In the genomic region with DNA sequence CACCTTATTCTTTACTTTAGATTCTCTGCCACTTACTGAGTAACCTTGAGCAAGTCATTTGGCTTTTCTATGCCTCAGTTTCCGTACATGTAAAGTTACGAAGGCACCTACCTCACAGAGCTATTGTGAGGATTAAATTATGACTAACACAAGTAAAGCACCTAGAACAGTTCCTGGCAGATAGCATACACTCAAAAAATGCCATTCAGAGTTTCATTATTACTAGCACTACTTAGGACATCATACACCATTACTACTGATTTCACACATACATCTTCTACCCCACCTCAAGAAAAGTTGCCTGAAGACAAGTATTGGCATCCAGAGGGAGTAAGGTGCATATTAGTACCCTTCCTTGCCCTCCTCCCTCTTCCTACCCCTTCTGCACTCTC, we compare ENCODE assay signal across 10 cellular contexts.
DNase-seq lines count a peak whose midpoint lies in the region; ATAC-seq and TF ChIP-seq lines count a peak whose summit lies in the region.
"Had no signal": no experiment of that assay in that cellular context is flagged by ENCODE, and none has a peak within 500 bp of the region (broad histone marks: within the 10 kb centered on the region; RNA-seq: fewer than 3 reads in every experiment).

No MANE protein-coding gene starts in this region.

- no peak for TF ChIP-seq POLR2A in esophagus muscularis mucosa (IDR thresholded peaks at IDR 0.05; ENCODE audit: low read depth)

- peaks cover 54 to 72% (median 66%) of the 10 kb centered on the region in 4 donors for H3K4me1 ChIP-seq in esophagus muscularis mucosa
- H3K4me1 ChIP-seq in BE2C: no peaks in the 10 kb centered on the region

- H3K27me3 Mint-ChIP-seq in activated T-helper 2 cell treated with anti-CD3 and anti-CD28 coated beads, Interferon-gamma antibody, Interleukin-2, Interleukin-4, amounts not matched to agents 10 μg/mL and 5 μg/mL and 100 μg/mL, durations not matched to agents 14 hours and 24 hours and 36 hours (ENCODE audit: low read depth): peaks cover 5% of the 10 kb centered on the region

- TF ChIP-seq CTCF in esophagus muscularis mucosa (IDR thresholded peaks at IDR 0.05) (no peak), BE2C (IDR thresholded peaks at IDR 0.05; ENCODE audit: low read depth, low read length) (no peak)

- TF ChIP-seq EP300 in esophagus muscularis mucosa (IDR thresholded peaks at IDR 0.05): no peak

- H3K27ac ChIP-seq in esophagus muscularis mucosa (replicated peaks in 1 of 4): peak overlapping the region; percentile 36 to 59 (median 52)
- H3K27ac ChIP-seq: SJSA1 had no signal

- peaks cover 0 to 18% (median 8%) of the 10 kb centered on the region in 4 donors for H3K36me3 ChIP-seq in esophagus muscularis mucosa
- no peaks in the 10 kb centered on the region for H3K36me3 ChIP-seq in BE2C

- no peak overlapping the region for H3K4me3 ChIP-seq in esophagus muscularis mucosa
- no peak overlapping the region for H3K4me3 ChIP-seq in BE2C (ENCODE audit: low read depth, low read length)
- H3K4me3 ChIP-seq: SJSA1 had no signal

- intact Hi-C loops in esophagus muscularis mucosa (cut with DNase I): no loop called here
- intact Hi-C loops in activated T-helper 2 cell treated with anti-CD3 and anti-CD28 coated beads, Interferon-gamma antibody, Interleukin-2, Interleukin-4, amounts not matched to agents 10 μg/mL and 5 μg/mL and 100 μg/mL, durations not matched to agents 14 hours and 24 hours and 36 hours (cut with micrococcal nuclease): no loop called here

- ATAC-seq in GM18511 (IDR thresholded peaks at IDR 0.05; ENCODE audit: unreplicated experiment) (peak; percentile 97), GM19468 (IDR thresholded peaks at IDR 0.05; ENCODE audit: extremely low read depth, unreplicated experiment) (peak; percentile 88), HG03045 (IDR thresholded peaks at IDR 0.05; ENCODE audit: unreplicated experiment) (peak; percentile 89)

- H3K36me3 Mint-ChIP-seq in activated T-helper 2 cell treated with anti-CD3 and anti-CD28 coated beads, Interferon-gamma antibody, Interleukin-2, Interleukin-4, amounts not matched to agents 10 μg/mL and 5 μg/mL and 100 μg/mL, durations not matched to agents 14 hours and 24 hours and 36 hours (ENCODE audit: low read depth): no peaks in the 10 kb centered on the region

- no peak overlapping the region for H3K27ac Mint-ChIP-seq in activated T-helper 2 cell treated with anti-CD3 and anti-CD28 coated beads, Interferon-gamma antibody, Interleukin-2, Interleukin-4, amounts not matched to agents 10 μg/mL and 5 μg/mL and 100 μg/mL, durations not matched to agents 14 hours and 24 hours and 36 hours

- no peaks in the 10 kb centered on the region for H3K9me3 ChIP-seq in esophagus muscularis mucosa
- no peaks in the 10 kb centered on the region for H3K9me3 ChIP-seq in BE2C
- H3K9me3 ChIP-seq: SJSA1 had no signal

- WGBS in esophagus muscularis mucosa: 95% methylated on average over 2 of the region's 2 CpGs

- no peaks in the 10 kb centered on the region for H3K27me3 ChIP-seq in esophagus muscularis mucosa
- H3K27me3 ChIP-seq in BE2C: peaks cover 16% of the 10 kb centered on the region
- H3K27me3 ChIP-seq: SJSA1 had no signal

- H3K9me3 Mint-ChIP-seq in activated T-helper 2 cell treated with anti-CD3 and anti-CD28 coated beads, Interferon-gamma antibody, Interleukin-2, Interleukin-4, amounts not matched to agents 10 μg/mL and 5 μg/mL and 100 μg/mL, durations not matched to agents 14 hours and 24 hours and 36 hours: no peaks in the 10 kb centered on the region

- H3K4me3 Mint-ChIP-seq in activated T-helper 2 cell treated with anti-CD3 and anti-CD28 coated beads, Interferon-gamma antibody, Interleukin-2, Interleukin-4, amounts not matched to agents 10 μg/mL and 5 μg/mL and 100 μg/mL, durations not matched to agents 14 hours and 24 hours and 36 hours (ENCODE audit: low read depth): no peak overlapping the region

- H3K4me1 Mint-ChIP-seq in activated T-helper 2 cell treated with anti-CD3 and anti-CD28 coated beads, Interferon-gamma antibody, Interleukin-2, Interleukin-4, amounts not matched to agents 10 μg/mL and 5 μg/mL and 100 μg/mL, durations not matched to agents 14 hours and 24 hours and 36 hours (ENCODE audit: low read depth): no peaks in the 10 kb centered on the region

- DNase-seq in esophagus muscularis mucosa (ENCODE audit: extremely low spot score): no peak
- DNase-seq in DMS53 treated with DMSO at 0.1 percent for 48 hours (lab: John Stamatoyannopoulos, UW; ENCODE audit: unreplicated experiment): no peak
- DNase-seq in ecto neural progenitor cell (ENCODE audit: low spot score): no peak
- DNase-seq in BE2C: no peak
- DNase-seq in activated T-helper 2 cell treated with anti-CD3 and anti-CD28 coated beads, Interferon-gamma antibody, Interleukin-2, Interleukin-4, amounts not matched to agents 10 μg/mL and 5 μg/mL and 100 μg/mL, durations not matched to agents 14 hours and 24 hours and 36 hours (ENCODE audit: low spot score): no peak
- DNase-seq: activated CD8-positive, alpha-beta memory T cell treated with anti-CD3 and anti-CD28 coated beads for 24 hours had no signal
